Comparison of ENCODE assay signal across 1 cellular context in the genomic region with DNA sequence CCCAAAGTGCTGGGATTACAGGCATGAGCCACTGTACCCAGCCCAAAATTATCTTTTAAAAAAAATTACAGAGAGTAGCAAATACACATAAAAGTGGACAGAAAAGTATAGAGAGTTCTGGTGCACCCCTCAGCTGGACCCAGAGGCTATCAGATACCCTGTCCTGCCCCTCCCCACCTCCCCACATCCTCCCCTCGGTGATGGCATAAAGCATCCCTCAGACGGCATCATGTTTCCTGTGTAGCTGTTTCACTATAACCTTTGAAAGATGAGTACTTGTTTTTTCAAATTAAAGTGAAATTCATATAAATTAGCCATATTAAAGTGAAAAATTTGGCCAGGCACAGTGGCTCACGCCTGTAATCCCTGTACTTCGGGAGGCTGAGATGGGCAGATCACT.
TF ChIP-seq lines count a peak whose summit lies in the region.

No MANE protein-coding gene starts in this region.

TF ChIP-seq in HEK293T, 16 proteins besides CTCF, POLR2A, EP300 and RAD21 (continued from another document):
- TF ChIP-seq LEF1 (IDR thresholded peaks at IDR 0.05; ENCODE audit: borderline replicate concordance) (no peak), FOXA1 (IDR thresholded peaks at IDR 0.05) (no peak), ZNF384 (IDR thresholded peaks at IDR 0.05) (no peak), BHLHE40 (IDR thresholded peaks at IDR 0.05; ENCODE audit: borderline replicate concordance) (no peak), NFRKB (IDR thresholded peaks at IDR 0.05) (no peak), CTBP1 (IDR thresholded peaks at IDR 0.05; ENCODE audit: borderline replicate concordance) (no peak), ARNT (IDR thresholded peaks at IDR 0.05) (no peak), SUZ12 (IDR thresholded peaks at IDR 0.05) (no peak), TARDBP (IDR thresholded peaks at IDR 0.05) (no peak), HDGF (IDR thresholded peaks at IDR 0.05; ENCODE audit: borderline replicate concordance) (no peak), ELF4 (IDR thresholded peaks at IDR 0.05) (no peak), FOXM1 (IDR thresholded peaks at IDR 0.05; ENCODE audit: borderline replicate concordance) (no peak), SP1 (IDR thresholded peaks at IDR 0.05) (no peak), L3MBTL2 (conservative IDR thresholded peaks at IDR 0.05) (no peak)
- TF ChIP-seq, protein P1, sequence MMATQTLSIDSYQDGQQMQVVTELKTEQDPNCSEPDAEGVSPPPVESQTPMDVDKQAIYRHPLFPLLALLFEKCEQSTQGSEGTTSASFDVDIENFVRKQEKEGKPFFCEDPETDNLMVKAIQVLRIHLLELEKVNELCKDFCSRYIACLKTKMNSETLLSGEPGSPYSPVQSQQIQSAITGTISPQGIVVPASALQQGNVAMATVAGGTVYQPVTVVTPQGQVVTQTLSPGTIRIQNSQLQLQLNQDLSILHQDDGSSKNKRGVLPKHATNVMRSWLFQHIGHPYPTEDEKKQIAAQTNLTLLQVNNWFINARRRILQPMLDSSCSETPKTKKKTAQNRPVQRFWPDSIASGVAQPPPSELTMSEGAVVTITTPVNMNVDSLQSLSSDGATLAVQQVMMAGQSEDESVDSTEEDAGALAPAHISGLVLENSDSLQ (IDR thresholded peaks at IDR 0.05) = no peak
